ENCODE assay signal across 13 cellular contexts in the genomic region with DNA sequence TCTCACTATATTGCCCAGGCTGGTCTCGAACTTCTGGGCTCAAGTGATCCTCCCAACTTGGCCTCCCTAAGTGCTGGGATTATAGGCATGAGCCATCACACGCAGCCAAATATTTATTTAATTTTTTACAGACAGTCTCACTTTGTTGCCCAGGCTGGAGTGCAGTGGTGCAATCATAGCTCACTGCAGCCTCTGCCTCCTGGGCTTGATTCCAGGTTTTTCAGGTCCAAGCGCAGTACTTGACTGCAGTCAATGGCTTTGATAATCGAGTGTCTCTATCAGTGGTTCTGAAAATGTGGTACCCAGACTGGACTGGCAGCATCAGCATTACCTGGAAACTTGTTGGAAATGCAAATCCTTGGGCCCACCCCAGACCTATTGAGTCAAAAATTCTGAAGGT.
"Had no signal": no experiment of that assay in that cellular context is flagged by ENCODE, and none has a peak within 500 bp of the region (broad histone marks: within the 10 kb centered on the region; RNA-seq: fewer than 3 reads in every experiment).

No MANE protein-coding gene starts in this region.

- H3K27me3 ChIP-seq: ascending aorta, dorsolateral prefrontal cortex had no signal

- H3K9me3 ChIP-seq: ascending aorta had no signal

- H3K36me3 ChIP-seq: ascending aorta had no signal

- H3K27ac ChIP-seq: ascending aorta, dorsolateral prefrontal cortex, parathyroid adenoma, VCaP had no signal

- H3K4me1 ChIP-seq: ascending aorta had no signal

- H3K4me3 ChIP-seq: ascending aorta, dorsolateral prefrontal cortex had no signal

- ATAC-seq: left colon; naive thymus-derived CD4-positive, alpha-beta T cell; stimulated activated memory B cell treated with anti-CD40 and anti-IgM and Interleukin-4, amounts not matched to agents 10 μg/mL and 1 μg/mL and 100 μg/mL, for 72 hours had no signal

- DNase-seq: activated CD4-positive, alpha-beta T cell treated with anti-CD3 and anti-CD28 coated beads for 1 hour; activated CD4-positive, alpha-beta T cell treated with anti-CD3 and anti-CD28 coated beads, Interleukin-2, amount 50 U/mL, for 4 hours; activated naive CD4-positive, alpha-beta T cell; activated T-cell treated with anti-CD3 and anti-CD28 coated beads for 4 hours; dorsolateral prefrontal cortex; left colon; mammary epithelial cell; naive thymus-derived CD4-positive, alpha-beta T cell; stimulated activated CD4-positive, alpha-beta T cell treated with anti-CD3 and anti-CD28 coated beads, Interleukin-2, amount 100 ng/mL, for 48 hours had no signal
